Comparison of ENCODE assay signal across 8 cellular contexts in genomic region chr14:76152333-76152681, GRCh38. TPM values are rescaled to one million over a fixed set of nuclear protein-coding genes. Genes with fewer than 3 reads are reported as not detected.
A peak's percentile ranks its signal among the peaks of the same experiment; 100 is the strongest.
DNase-seq lines count a peak whose midpoint lies in the region; ATAC-seq and TF ChIP-seq lines count a peak whose summit lies in the region.

No MANE protein-coding gene starts in this region.

- peak; percentile 48 for ATAC-seq in GM19025 (IDR thresholded peaks at IDR 0.05; ENCODE audit: low read depth, unreplicated experiment)
- ATAC-seq in HG03342 (IDR thresholded peaks at IDR 0.05; ENCODE audit: unreplicated experiment), result peak; percentile 63
- peak; percentile 89 to 94 for ATAC-seq in natural killer cell treated with Interleukin-12 subunit alpha and Interleukin-12 subunit beta and Interleukin-15 and Interleukin-18, amount 100 ng/mL, for 72 hours

- peaks cover 53% of the 10 kb centered on the region for H4K20me1 ChIP-seq in BLaER1

- DNase-seq in Peyer's patch (peak; percentile 56 to 80 (median 71)), activated T-helper 1 cell treated with Interleukin-2 at 50 U/mL for 16 hours (ENCODE audit: low read depth) (peak; percentile 56), fibroblast of gingiva (ENCODE audit: low read depth) (peak; percentile 84)
- DNase-seq in natural killer cell treated with Interleukin-12 subunit alpha and Interleukin-12 subunit beta and Interleukin-15 and Interleukin-18, amount 100 ng/mL, for 72 hours (ENCODE audit: low spot score), result peak; percentile 88
- peak; percentile 77 for DNase-seq in stimulated activated naive CD4-positive, alpha-beta T cell treated with Interleukin-2 at 50 U/mL for 16 hours (lab: John Stamatoyannopoulos, UW)

- H3K36me3 Mint-ChIP-seq in natural killer cell treated with Interleukin-12 subunit alpha and Interleukin-12 subunit beta and Interleukin-15 and Interleukin-18, amount 100 ng/mL, for 72 hours, result peaks cover 28% of the 10 kb centered on the region

- H3K9me3 ChIP-seq in BLaER1, result no peaks in the 10 kb centered on the region
- no peaks in the 10 kb centered on the region for H3K9me3 ChIP-seq in Peyer's patch

- H3K4me1 ChIP-seq in BLaER1 (peaks cover 55% of the 10 kb centered on the region), Peyer's patch (peaks cover 0 to 49% (median 3%) of the 10 kb centered on the region in 4 donors)

- peak overlapping the region; percentile 95 for H3K27ac ChIP-seq in BLaER1
- peak overlapping the region; percentile 84 to 96 (median 86) for H3K27ac ChIP-seq in Peyer's patch

- TF ChIP-seq POLR2A in Peyer's patch (IDR thresholded peaks at IDR 0.05), result no peak

- H3K27me3 Mint-ChIP-seq in natural killer cell treated with Interleukin-12 subunit alpha and Interleukin-12 subunit beta and Interleukin-15 and Interleukin-18, amount 100 ng/mL, for 72 hours, result no peaks in the 10 kb centered on the region

- H3K27ac Mint-ChIP-seq in natural killer cell treated with Interleukin-12 subunit alpha and Interleukin-12 subunit beta and Interleukin-15 and Interleukin-18, amount 100 ng/mL, for 72 hours, result peak overlapping the region; percentile 93 to 98

- peak overlapping the region; percentile 85 for H3K4me2 ChIP-seq in BLaER1

- H3K9me3 Mint-ChIP-seq in natural killer cell treated with Interleukin-12 subunit alpha and Interleukin-12 subunit beta and Interleukin-15 and Interleukin-18, amount 100 ng/mL, for 72 hours, result peaks cover 5% of the 10 kb centered on the region

- H3K36me3 ChIP-seq in BLaER1 (peaks cover 36% of the 10 kb centered on the region), Peyer's patch (peaks cover 0 to 11% (median 0%) of the 10 kb centered on the region in 3 donors)

- H3K4me3 ChIP-seq in BLaER1 (peak overlapping the region; percentile 97), Peyer's patch (peak overlapping the region; percentile 65 to 97 (median 96))

- H3K4me1 Mint-ChIP-seq in natural killer cell treated with Interleukin-12 subunit alpha and Interleukin-12 subunit beta and Interleukin-15 and Interleukin-18, amount 100 ng/mL, for 72 hours (ENCODE audit: low read depth in 2 of 2), result peaks cover 46 to 56% of the 10 kb centered on the region in 2 donors

- no peak for TF ChIP-seq CTCF in Peyer's patch (IDR thresholded peaks at IDR 0.05)

- H3K27me3 ChIP-seq in BLaER1 (no peaks in the 10 kb centered on the region), Peyer's patch (no peaks in the 10 kb centered on the region)

- H3K9ac ChIP-seq in BLaER1, result peak overlapping the region; percentile 95

- H3K4me3 Mint-ChIP-seq in natural killer cell treated with Interleukin-12 subunit alpha and Interleukin-12 subunit beta and Interleukin-15 and Interleukin-18, amount 100 ng/mL, for 72 hours, result peak overlapping the region; percentile 98

RNA-seq across cellular contexts. Expression of gene GPATCH2L, which starts 0.6 kb away (rescaled TPM):
- total RNA-seq in Peyer's patch, result 10 to 100 TPM; 27.1 to 70.4 (median 56.1) TPM
- total RNA-seq in natural killer cell treated with Interleukin-12 subunit alpha and Interleukin-12 subunit beta and Interleukin-15 and Interleukin-18, amount 100 ng/mL, for 72 hours, result 10 to 100 TPM; 66.0 to 91.7 TPM

Comparison
In these comparisons a context has a peak if more than half of its experiments do, and no peak if none do; other contexts are left out.
1. Peak in every context shown above with its lines: DNase-seq, ATAC-seq, H3K4me3 ChIP-seq and H3K27ac ChIP-seq.